Comparison of ENCODE assay signal across 6 cellular contexts in the genomic region with DNA sequence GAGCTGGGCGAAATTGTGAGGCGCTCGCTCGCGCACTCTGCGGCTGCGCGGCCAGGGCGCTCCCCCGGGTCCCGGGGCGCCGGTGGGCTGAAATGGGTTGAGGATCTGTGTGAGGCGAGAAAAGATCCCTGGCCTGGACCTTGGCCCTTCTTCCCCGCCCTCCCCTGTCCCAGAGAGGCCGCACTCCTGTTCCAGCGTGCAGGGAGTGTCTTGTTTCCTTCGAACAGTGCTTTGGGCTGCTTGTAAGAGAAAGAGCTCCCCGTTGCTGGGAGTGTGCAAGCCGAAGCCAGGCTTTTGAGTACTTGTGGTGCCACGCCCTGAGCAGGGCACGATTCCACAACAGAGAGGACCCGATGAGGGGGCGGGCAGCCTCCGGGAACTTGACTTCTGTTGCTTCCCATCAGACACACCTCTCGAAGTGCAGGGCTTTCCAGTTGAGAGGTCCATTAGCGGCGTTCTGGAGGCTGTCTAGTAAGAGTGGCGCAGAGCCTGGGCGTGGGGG. TPM values are rescaled to one million over a fixed set of nuclear protein-coding genes. Genes with fewer than 3 reads are reported as not detected.
A peak's percentile ranks its signal among the peaks of the same experiment; 100 is the strongest.
DNase-seq lines count a peak whose midpoint lies in the region; ATAC-seq, FAIRE-seq and TF ChIP-seq lines count a peak whose summit lies in the region.

No MANE protein-coding gene starts in this region.

- no peaks in the 10 kb centered on the region for H3K27me3 ChIP-seq in parathyroid adenoma (ENCODE audit: control insufficient read depth, insufficient read depth, low read length)

- peak overlapping the region; percentile 17 for H3K27ac Mint-ChIP-seq in chondrocyte (ENCODE audit: unreplicated experiment)

- peak in 1 of 2 experiments; percentile 93 for DNase-seq in A549 (ENCODE audit: low read depth in 1 of 2, low spot score in 1 of 2)
- DNase-seq in HCEC 1CT = peak; percentile 56
- DNase-seq in chondrocyte (ENCODE audit: low spot score) = no peak
- no peak for DNase-seq in NCI-H446 (lab: John Stamatoyannopoulos, UW)
- no peak for DNase-seq in G401 (ENCODE audit: low spot score)

- H3K27me3 Mint-ChIP-seq in chondrocyte (ENCODE audit: low read depth) = no peaks in the 10 kb centered on the region

- no peak; a peak in 1 of 6 replicates for ATAC-seq in A549

- TF ChIP-seq CTCF in A549 (IDR thresholded peaks at IDR 0.05) (no peak), chondrocyte (IDR thresholded peaks at IDR 0.05) (no peak), parathyroid adenoma (IDR thresholded peaks at IDR 0.05) (no peak)

- CTCF ChIA-PET in A549 (lab: Yijun Ruan, JAX) = interaction anchor here (1.3 to 1.9 kb wide), 3 partner anchors 14 to 76 kb away, joined by 4 to 9 read pairs (median 8); no protein-coding TSS in a partner anchor

- TF ChIP-seq EP300 in A549 (IDR thresholded peaks at IDR 0.05) = no peak

- POLR2A ChIA-PET in A549 (lab: Yijun Ruan, JAX) = interaction anchor here (0.6 to 1.9 kb wide), 10 partner anchors 8 to 545 kb away, joined by 3 to 8 read pairs (median 5); partner anchors contain the start of genes MIGA2 and NTMT1

- H3K79me2 ChIP-seq in parathyroid adenoma = peaks cover 5% of the 10 kb centered on the region

- no peaks in the 10 kb centered on the region for H3K9me3 ChIP-seq in A549
- no peaks in the 10 kb centered on the region for H3K9me3 ChIP-seq in parathyroid adenoma (ENCODE audit: control insufficient read depth, low read length)

- peaks cover 18% of the 10 kb centered on the region for H3K4me1 Mint-ChIP-seq in chondrocyte (ENCODE audit: low read depth)

- H3K4me2 ChIP-seq in A549 (peak overlapping the region; percentile 99), parathyroid adenoma (ENCODE audit: low read length) (peak overlapping the region; percentile 98)

- in situ Hi-C loops in G401 (cut with HindIII; ENCODE audit: low sequenced_read_pairs) = no loop called here

- TF ChIP-seq RAD21 in A549 (conservative IDR thresholded peaks at IDR 0.05 in 1 of 2, IDR thresholded peaks at IDR 0.05 in 1 of 2) = no peak

- no peaks in the 10 kb centered on the region for H3K9me3 Mint-ChIP-seq in chondrocyte (ENCODE audit: low read depth)

- no peaks in the 10 kb centered on the region for H3K36me3 ChIP-seq in parathyroid adenoma (ENCODE audit: control insufficient read depth, insufficient read depth, low read length)

- TF ChIP-seq POLR2A in A549 (IDR thresholded peaks at IDR 0.05; ENCODE audit: low read length) = no peak

- peak overlapping the region; percentile 85 for H2AFZ ChIP-seq in parathyroid adenoma

- H3K4me3 Mint-ChIP-seq in chondrocyte (ENCODE audit: unreplicated experiment) = peak overlapping the region; percentile 78

- no peak for FAIRE-seq in A549 (lab: Jason Lieb, UNC)

- H3K4me1 ChIP-seq in A549 = peaks cover 18% of the 10 kb centered on the region; the same call in 2 of the 3 replicates
- peaks cover 4% of the 10 kb centered on the region for H3K4me1 ChIP-seq in parathyroid adenoma

- H3K9ac ChIP-seq in parathyroid adenoma = no peak overlapping the region

- WGBS in A549 (ENCODE audit: missing lambda C conversion rate) = 6% methylated on average over 9 of the region's 30 CpGs

- H3K27ac ChIP-seq in A549 (peak overlapping the region; percentile 90 to 94), parathyroid adenoma (peak overlapping the region; percentile 51)

- H3K36me3 Mint-ChIP-seq in chondrocyte (ENCODE audit: low read depth) = no peaks in the 10 kb centered on the region

- H3K4me3 ChIP-seq in A549 = peak overlapping the region; percentile 78
- H3K4me3 ChIP-seq in parathyroid adenoma (ENCODE audit: low read depth, low read length) = peak overlapping the region; percentile 94

TF ChIP-seq in A549, 52 proteins besides CTCF, POLR2A, EP300 and RAD21:
- TF ChIP-seq JUNB (IDR thresholded peaks at IDR 0.05) (no peak), PHF8 (IDR thresholded peaks at IDR 0.05; ENCODE audit: borderline replicate concordance, low read depth) (peak; percentile 6; the same call in 1 of the 2 replicates), KDM5A (IDR thresholded peaks at IDR 0.05) (0 out of 2 replicates have a peak, but pooled peaks have one; percentile 0)

RNA-seq across cellular contexts. Expression of gene DOLPP1, which starts 0.5 kb away (rescaled TPM):
- 25.6 and 31.4 TPM in 2 replicates for polyA plus RNA-seq in A549 (2011; rRNA removed)
- 37.1 and 43.6 TPM in 2 replicates for polyA plus RNA-seq in A549 (2012; cell fraction: cytosol; rRNA removed)
- 48.5 and 52.7 TPM in 2 replicates for polyA plus RNA-seq in A549 (2012; cell fraction: nucleus; rRNA removed)
- polyA plus RNA-seq in A549 (2017; fragmentation: RNase III; extraction: RNeasy Plus Mini Kit Qiagen cat#74134 plus additional on column Dnase treatment) = 21.8 to 23.5 TPM (median 22.2 TPM) in 3 replicates
- 21.0 and 23.0 TPM in 2 replicates for polyA minus RNA-seq in A549 (2011; rRNA and poly(A)+ RNA removed)
- total RNA-seq in chondrocyte = 12.3 to 22.5 TPM (median 16.4 TPM) in 3 replicates
- 24.4 and 29.1 TPM in 2 replicates for total RNA-seq in G401 (2014; rRNA removed; shearing (Covaris generic))

RNA-seq across cellular contexts. Expression of gene CRAT, which starts 29.2 kb away (rescaled TPM):
- polyA plus RNA-seq in A549 (2011; rRNA removed) (20.5 and 20.8 TPM in 2 replicates), A549 (2017; fragmentation: RNase III; extraction: RNeasy Plus Mini Kit Qiagen cat#74134 plus additional on column Dnase treatment) (22.7 to 26.2 TPM (median 26.0 TPM) in 3 replicates)
- 25.2 and 33.6 TPM in 2 replicates for polyA plus RNA-seq in A549 (2012; cell fraction: cytosol; rRNA removed)
- polyA plus RNA-seq in A549 (2012; cell fraction: nucleus; rRNA removed) = 37.5 and 53.0 TPM in 2 replicates
- polyA minus RNA-seq in A549 (2011; rRNA and poly(A)+ RNA removed) = 26.6 and 34.0 TPM in 2 replicates
- total RNA-seq in chondrocyte = 43.9 to 49.0 TPM (median 45.2 TPM) in 3 replicates
- 21.5 and 22.7 TPM in 2 replicates for total RNA-seq in G401 (2014; rRNA removed; shearing (Covaris generic))

RNA-seq across cellular contexts. Expression of gene PTPA, which starts 29.8 kb away (rescaled TPM):
- 140 and 149 TPM in 2 replicates for polyA plus RNA-seq in A549 (2011; rRNA removed)
- 95.3 and 125 TPM in 2 replicates for polyA plus RNA-seq in A549 (2012; cell fraction: cytosol; rRNA removed)
- 109 and 124 TPM in 2 replicates for polyA plus RNA-seq in A549 (2012; cell fraction: nucleus; rRNA removed)
- 140 to 167 TPM (median 161 TPM) in 3 replicates for polyA plus RNA-seq in A549 (2017; fragmentation: RNase III; extraction: RNeasy Plus Mini Kit Qiagen cat#74134 plus additional on column Dnase treatment)
- polyA minus RNA-seq in A549 (2011; rRNA and poly(A)+ RNA removed) = 150 and 168 TPM in 2 replicates
- 133 to 143 TPM (median 143 TPM) in 3 replicates for total RNA-seq in chondrocyte
- 215 and 261 TPM in 2 replicates for total RNA-seq in G401 (2014; rRNA removed; shearing (Covaris generic))

RNA-seq across cellular contexts. Expression of gene MIGA2, which starts 45.0 kb away (rescaled TPM):
- polyA plus RNA-seq in A549 (2011; rRNA removed) = 6.3 and 6.4 TPM in 2 replicates
- polyA plus RNA-seq in A549 (2012; cell fraction: cytosol; rRNA removed) = 14.6 and 16.3 TPM in 2 replicates
- 65.4 and 92.7 TPM in 2 replicates for polyA plus RNA-seq in A549 (2012; cell fraction: nucleus; rRNA removed)
- 12.8 to 16.1 TPM (median 15.1 TPM) in 3 replicates for polyA plus RNA-seq in A549 (2017; fragmentation: RNase III; extraction: RNeasy Plus Mini Kit Qiagen cat#74134 plus additional on column Dnase treatment)
- polyA minus RNA-seq in A549 (2011; rRNA and poly(A)+ RNA removed) = 4.3 and 6.2 TPM in 2 replicates
- total RNA-seq in chondrocyte = 19.7 to 26.7 TPM (median 22.0 TPM) in 3 replicates
- 7.8 and 20.5 TPM in 2 replicates for total RNA-seq in G401 (2014; rRNA removed; shearing (Covaris generic))

RNA-seq across cellular contexts. Expression of gene SH3GLB2, which starts 53.3 kb away (rescaled TPM):
- polyA plus RNA-seq in A549 (2011; rRNA removed) = 28.3 and 30.0 TPM in 2 replicates
- polyA plus RNA-seq in A549 (2012; cell fraction: cytosol; rRNA removed) = 55.5 and 69.2 TPM in 2 replicates
- polyA plus RNA-seq in A549 (2012; cell fraction: nucleus; rRNA removed) = 276 and 298 TPM in 2 replicates
- 40.2 to 42.6 TPM (median 40.6 TPM) in 3 replicates for polyA plus RNA-seq in A549 (2017; fragmentation: RNase III; extraction: RNeasy Plus Mini Kit Qiagen cat#74134 plus additional on column Dnase treatment)
- polyA minus RNA-seq in A549 (2011; rRNA and poly(A)+ RNA removed) = 29.5 and 40.5 TPM in 2 replicates
- total RNA-seq in chondrocyte = 57.8 to 66.4 TPM (median 62.2 TPM) in 3 replicates
- 43.6 and 54.3 TPM in 2 replicates for total RNA-seq in G401 (2014; rRNA removed; shearing (Covaris generic))
